Comparison of ENCODE assay signal across 21 cellular contexts in the genomic region with DNA sequence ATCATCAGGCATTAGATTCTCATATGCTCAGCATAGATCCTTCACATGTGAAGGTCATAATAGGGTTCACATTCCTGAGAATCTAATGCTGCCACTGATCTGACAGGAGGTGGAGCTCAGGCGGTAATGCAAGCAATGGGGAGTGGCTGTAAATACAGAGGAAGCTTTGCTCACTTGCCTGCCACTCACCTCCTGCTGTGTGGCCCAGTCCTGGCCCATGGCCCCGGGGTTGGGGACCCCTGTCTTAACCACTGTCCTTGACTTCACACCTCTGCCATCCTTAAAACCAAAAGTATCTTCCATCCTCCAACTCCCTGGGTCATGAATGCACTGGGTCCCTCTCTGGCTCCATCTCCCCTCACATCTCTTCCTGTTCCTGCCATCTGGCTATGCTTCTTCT.
"Had no signal": no experiment of that assay in that cellular context is flagged by ENCODE, and none has a peak within 500 bp of the region (broad histone marks: within the 10 kb centered on the region; RNA-seq: fewer than 3 reads in every experiment).

No MANE protein-coding gene starts in this region.

- H3K4me3 Mint-ChIP-seq: memory B cell; naive thymus-derived CD4-positive, alpha-beta T cell; natural killer cell treated with Interleukin-12 subunit alpha and Interleukin-12 subunit beta and Interleukin-15 and Interleukin-18, amount 100 ng/mL, for 72 hours; stimulated activated naive B cell treated with anti-CD40 and anti-IgM and Interleukin-4, amounts not matched to agents 10 μg/mL and 1 μg/mL and 100 μg/mL, for 72 hours had no signal

- DNase-seq: hippocampal formation; left colon; left ventricle myocardium inferior; midbrain; mucosa of descending colon; naive thymus-derived CD4-positive, alpha-beta T cell; ovary; retina; right cardiac atrium; stimulated activated CD4-positive, alpha-beta T cell treated with anti-CD3 and anti-CD28 coated beads, Interleukin-4, amount 100 ng/mL, for 1 hour; stimulated activated naive B cell treated with anti-CD40 and anti-IgM and Interleukin-4, amounts not matched to agents 10 μg/mL and 1 μg/mL and 100 μg/mL, for 72 hours; stimulated activated naive CD8-positive, alpha-beta T cell treated with anti-CD3 and anti-CD28 coated beads, Interleukin-15, Interleukin-2, amounts not matched to agents 100 U/mL and 50 U/mL, for 24 hours; stomach; testis; thyroid gland; transverse colon had no signal

- H3K9me3 ChIP-seq: left ventricle myocardium inferior, mucosa of descending colon, prostate gland, stomach, testis, thyroid gland, transverse colon, upper lobe of left lung had no signal

- H3K27ac Mint-ChIP-seq: memory B cell; naive thymus-derived CD4-positive, alpha-beta T cell; natural killer cell treated with Interleukin-12 subunit alpha and Interleukin-12 subunit beta and Interleukin-15 and Interleukin-18, amount 100 ng/mL, for 72 hours; stimulated activated naive B cell treated with anti-CD40 and anti-IgM and Interleukin-4, amounts not matched to agents 10 μg/mL and 1 μg/mL and 100 μg/mL, for 72 hours had no signal

- H3K27ac ChIP-seq: left ventricle myocardium inferior, ovary, prostate gland, stomach, testis, thyroid gland, transverse colon, upper lobe of left lung had no signal

- ATAC-seq: left colon; mucosa of descending colon; naive thymus-derived CD4-positive, alpha-beta T cell; natural killer cell treated with Interleukin-12 subunit alpha and Interleukin-12 subunit beta and Interleukin-15 and Interleukin-18, amount 100 ng/mL, for 72 hours; right cardiac atrium; stimulated activated naive B cell treated with anti-CD40 and anti-IgM and Interleukin-4, amounts not matched to agents 10 μg/mL and 1 μg/mL and 100 μg/mL, for 72 hours; stimulated activated naive CD8-positive, alpha-beta T cell treated with anti-CD3 and anti-CD28 coated beads, Interleukin-15, Interleukin-2, amounts not matched to agents 100 U/mL and 50 U/mL, for 24 hours had no signal

- H3K27me3 Mint-ChIP-seq: stimulated activated naive B cell treated with anti-CD40 and anti-IgM and Interleukin-4, amounts not matched to agents 10 μg/mL and 1 μg/mL and 100 μg/mL, for 72 hours had no signal

- H3K4me1 Mint-ChIP-seq: memory B cell; naive thymus-derived CD4-positive, alpha-beta T cell; stimulated activated naive B cell treated with anti-CD40 and anti-IgM and Interleukin-4, amounts not matched to agents 10 μg/mL and 1 μg/mL and 100 μg/mL, for 72 hours had no signal

- H3K36me3 ChIP-seq: left ventricle myocardium inferior, ovary, prostate gland, stomach, thyroid gland, transverse colon, upper lobe of left lung had no signal

- H3K4me3 ChIP-seq: left ventricle myocardium inferior, mucosa of descending colon, ovary, prostate gland, smooth muscle cell, stomach, testis, thyroid gland, transverse colon, upper lobe of left lung had no signal

- H3K4me1 ChIP-seq: left ventricle myocardium inferior, prostate gland, stomach, testis, thyroid gland, transverse colon, upper lobe of left lung had no signal

- H3K36me3 Mint-ChIP-seq: memory B cell; naive thymus-derived CD4-positive, alpha-beta T cell; natural killer cell treated with Interleukin-12 subunit alpha and Interleukin-12 subunit beta and Interleukin-15 and Interleukin-18, amount 100 ng/mL, for 72 hours; stimulated activated naive B cell treated with anti-CD40 and anti-IgM and Interleukin-4, amounts not matched to agents 10 μg/mL and 1 μg/mL and 100 μg/mL, for 72 hours had no signal
